Comparison of ENCODE assay signal across 1 cellular context in the genomic region with DNA sequence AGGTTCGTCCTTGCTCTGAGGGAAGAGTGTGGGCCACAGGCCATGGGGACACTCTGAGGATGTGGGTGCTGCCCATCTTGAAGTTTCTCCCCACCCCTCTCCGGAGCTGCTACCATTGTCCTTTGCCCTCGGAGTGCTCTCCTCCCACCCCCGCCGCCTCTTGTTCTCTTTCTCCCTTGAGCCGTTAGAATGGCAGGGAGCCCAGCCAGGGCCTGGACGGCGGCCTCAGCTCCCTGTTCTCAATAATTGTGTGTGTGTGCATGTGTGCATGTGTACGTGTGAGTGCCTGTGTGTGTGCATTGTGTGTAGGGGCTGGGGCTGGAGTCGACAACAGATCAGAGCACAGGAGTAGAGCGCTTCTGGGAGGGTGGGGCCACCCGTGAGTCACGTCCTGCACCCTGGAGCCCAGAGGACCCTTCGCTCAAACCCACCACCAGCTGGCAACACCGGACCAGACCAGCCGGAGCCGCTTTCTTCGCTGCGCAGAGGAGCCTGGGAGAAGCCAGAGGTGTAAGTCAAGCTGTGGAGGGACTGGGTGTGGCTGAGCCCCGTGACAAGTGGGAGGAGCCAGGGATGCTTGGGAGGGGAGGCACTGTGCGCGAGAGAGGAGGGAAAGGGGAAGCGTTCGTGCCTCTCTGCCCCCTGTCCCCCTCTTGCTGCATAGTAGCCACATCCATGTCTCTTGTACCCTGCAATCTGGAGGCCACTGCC.
TF ChIP-seq lines count a peak whose summit lies in the region.

No MANE protein-coding gene starts in this region.

TF ChIP-seq in H1, 55 proteins besides CTCF, POLR2A, EP300 and RAD21:
- no peak for TF ChIP-seq CBX5 (IDR thresholded peaks at IDR 0.05; ENCODE audit: low read depth, low read length)
- TF ChIP-seq, protein P1, sequence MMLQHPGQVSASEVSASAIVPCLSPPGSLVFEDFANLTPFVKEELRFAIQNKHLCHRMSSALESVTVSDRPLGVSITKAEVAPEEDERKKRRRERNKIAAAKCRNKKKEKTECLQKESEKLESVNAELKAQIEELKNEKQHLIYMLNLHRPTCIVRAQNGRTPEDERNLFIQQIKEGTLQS (IDR thresholded peaks at IDR 0.05; ENCODE audit: insufficient read depth, low read depth, low read length) = no peak
- no peak for TF ChIP-seq SAP30 (IDR thresholded peaks at IDR 0.05; ENCODE audit: insufficient read depth, insufficient replicate concordance, low read length)
- no peak for TF ChIP-seq SIN3A (conservative IDR thresholded peaks at IDR 0.05 in 1 of 2, IDR thresholded peaks at IDR 0.05 in 1 of 2; ENCODE audit: low read depth in 1 of 2, low read length in 2 of 2)
- no peak for TF ChIP-seq POU5F1 (IDR thresholded peaks at IDR 0.05; ENCODE audit: low read depth, low read length)
- no peak for TF ChIP-seq JUN (IDR thresholded peaks at IDR 0.05; ENCODE audit: low read depth, low read length)
- no peak for TF ChIP-seq SUZ12 (IDR thresholded peaks at IDR 0.05; ENCODE audit: low read length)
- no peak for TF ChIP-seq JUND (IDR thresholded peaks at IDR 0.05; ENCODE audit: low read length)
- TF ChIP-seq CHD1 (IDR thresholded peaks at IDR 0.05; ENCODE audit: low read depth, low read length) = no peak
- no peak for TF ChIP-seq BRCA1 (IDR thresholded peaks at IDR 0.05; ENCODE audit: low read depth, low read length)
- no peak for TF ChIP-seq TEAD4 (IDR thresholded peaks at IDR 0.05; ENCODE audit: low read depth, low read length)
- TF ChIP-seq, protein P2, sequence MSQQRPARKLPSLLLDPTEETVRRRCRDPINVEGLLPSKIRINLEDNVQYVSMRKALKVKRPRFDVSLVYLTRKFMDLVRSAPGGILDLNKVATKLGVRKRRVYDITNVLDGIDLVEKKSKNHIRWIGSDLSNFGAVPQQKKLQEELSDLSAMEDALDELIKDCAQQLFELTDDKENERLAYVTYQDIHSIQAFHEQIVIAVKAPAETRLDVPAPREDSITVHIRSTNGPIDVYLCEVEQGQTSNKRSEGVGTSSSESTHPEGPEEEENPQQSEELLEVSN (IDR thresholded peaks at IDR 0.05) = no peak
- no peak for TF ChIP-seq MAFK (IDR thresholded peaks at IDR 0.05; ENCODE audit: low read depth, low read length)
- TF ChIP-seq GABPA (IDR thresholded peaks at IDR 0.05; ENCODE audit: borderline replicate concordance, insufficient read depth, low read length) = no peak
- no peak for TF ChIP-seq NRF1 (IDR thresholded peaks at IDR 0.05; ENCODE audit: low read depth, low read length)
- TF ChIP-seq POLR2AphosphoS5 (IDR thresholded peaks at IDR 0.05; ENCODE audit: low read depth, low read length) = no peak
TF ChIP-seq in H1: peak in this region for 0.
